In genomic region chr20:45890997-45891983, GRCh38 we compare ENCODE assay signal across 8 cellular contexts. TPM values are rescaled to one million over a fixed set of nuclear protein-coding genes. Genes with fewer than 3 reads are reported as not detected.
DNase-seq lines count a peak whose midpoint lies in the region; ATAC-seq, FAIRE-seq and TF ChIP-seq lines count a peak whose summit lies in the region.

TSS of gene CTSA (plus strand) at chr20:45891335. CDS start at chr20:45891569, 234 bp downstream.
TSS of gene NEURL2 (minus strand) at chr20:45891208. CDS start at chr20:45890991, 217 bp downstream.

- no peaks in the 10 kb centered on the region for H3K9me3 ChIP-seq in SK-N-MC (ENCODE audit: low read depth, low read length)
- H3K9me3 ChIP-seq in suprapubic skin, result no peaks in the 10 kb centered on the region

- H3K36me3 Mint-ChIP-seq in activated naive CD4-positive, alpha-beta T cell treated with anti-CD3 and anti-CD28 coated beads, Interleukin-2, amount 50 U/mL, for 24 hours, result peaks cover 3% of the 10 kb centered on the region

- no peak for FAIRE-seq in H54 (lab: Jason Lieb, UNC)

- H3K9me3 Mint-ChIP-seq in activated naive CD4-positive, alpha-beta T cell treated with anti-CD3 and anti-CD28 coated beads, Interleukin-2, amount 50 U/mL, for 24 hours, result no peaks in the 10 kb centered on the region

- no peak within 1 kb of the TSS for H3K27ac ChIP-seq in SK-N-MC
- peak within 1 kb of the TSS; percentile 76 for H3K27ac ChIP-seq in suprapubic skin

- WGBS in suprapubic skin, result 0% methylated on average over 21 of the region's 77 CpGs

- peaks cover 32% of the 10 kb centered on the region for H3K4me1 ChIP-seq in suprapubic skin

- H3K4me3 ChIP-seq in SK-N-MC, result peak within 1 kb of the TSS; percentile 99
- peak within 1 kb of the TSS; percentile 66 for H3K4me3 ChIP-seq in suprapubic skin

- peak within 1 kb of the TSS; percentile 95 for H3K27ac Mint-ChIP-seq in activated naive CD4-positive, alpha-beta T cell treated with anti-CD3 and anti-CD28 coated beads, Interleukin-2, amount 50 U/mL, for 24 hours

- TF ChIP-seq CTCF in omental fat pad (IDR thresholded peaks at IDR 0.05), result no peak
- no peak for TF ChIP-seq CTCF in suprapubic skin (IDR thresholded peaks at IDR 0.05)

- H3K36me3 ChIP-seq in SK-N-MC (ENCODE audit: insufficient read depth, low read length), result no peaks in the 10 kb centered on the region
- peaks cover 49% of the 10 kb centered on the region for H3K36me3 ChIP-seq in suprapubic skin

- TF ChIP-seq EP300 in suprapubic skin (IDR thresholded peaks at IDR 0.05), result no peak

- peak within 1 kb of the TSS; percentile 93 for H3K9ac ChIP-seq in SK-N-MC (ENCODE audit: insufficient read length)

- peak; percentile 68 for TF ChIP-seq POLR2A in H54 (IDR thresholded peaks at IDR 0.05; ENCODE audit: low read depth, low read length)
- peak in 1 of 2 donors; percentile 21 for TF ChIP-seq POLR2A in suprapubic skin (IDR thresholded peaks at IDR 0.05)

- peaks cover 41% of the 10 kb centered on the region for H3K4me1 Mint-ChIP-seq in activated naive CD4-positive, alpha-beta T cell treated with anti-CD3 and anti-CD28 coated beads, Interleukin-2, amount 50 U/mL, for 24 hours

- no peaks in the 10 kb centered on the region for H3K27me3 ChIP-seq in suprapubic skin

- ATAC-seq in omental fat pad (ENCODE audit: low FRiP score), result peak; percentile 85

- DNase-seq in ELF-1 (ENCODE audit: low read depth, low spot score) (peak; percentile 95), H54 (ENCODE audit: insufficient read length, low spot score) (peak; percentile 96), M059J (ENCODE audit: low read depth) (peak; percentile 96), SK-N-MC (ENCODE audit: low read depth, low spot score) (no peak), glomerular endothelial cell (ENCODE audit: extremely low read depth, low read depth, low spot score) (peak; percentile 55), omental fat pad (ENCODE audit: low spot score) (peak; percentile 95), suprapubic skin (ENCODE audit: low spot score in 2 of 2) (peak; percentile 97 to 99)

- no peaks in the 10 kb centered on the region for H3K27me3 Mint-ChIP-seq in activated naive CD4-positive, alpha-beta T cell treated with anti-CD3 and anti-CD28 coated beads, Interleukin-2, amount 50 U/mL, for 24 hours

- H3K4me3 Mint-ChIP-seq in activated naive CD4-positive, alpha-beta T cell treated with anti-CD3 and anti-CD28 coated beads, Interleukin-2, amount 50 U/mL, for 24 hours, result peak within 1 kb of the TSS; percentile 93

RNA-seq across cellular contexts. Expression of gene CTSA, which starts in this region (rescaled TPM):
- 253 and 328 TPM in 2 replicates for total RNA-seq in M059J (2014; rRNA removed; shearing (Covaris generic))
- total RNA-seq in glomerular endothelial cell (190 and 234 TPM in 2 replicates), omental fat pad (100 to 1,000 TPM in 1 of 4 donors, 10 to 100 TPM in 3; 79.2 to 148 (median 85.9) TPM), suprapubic skin (100 to 1,000 TPM in 3 of 4 donors, 10 to 100 TPM in 1; 95.5 to 133 (median 120) TPM)

RNA-seq across cellular contexts. Expression of gene NEURL2, which starts in this region (rescaled TPM):
- total RNA-seq in M059J (2014; rRNA removed; shearing (Covaris generic)), result 3.1 and 6.0 TPM in 2 replicates
- total RNA-seq in glomerular endothelial cell (3.4 and 4.8 TPM in 2 replicates), omental fat pad (10 to 100 TPM in 3 of 4 donors, 1 to 10 TPM in 1; 8.5 to 32.0 (median 11.6) TPM), suprapubic skin (10 to 100 TPM in 1 of 4 donors, 1 to 10 TPM in 3; 4.2 to 11.5 (median 5.7) TPM)
